In the genomic region with DNA sequence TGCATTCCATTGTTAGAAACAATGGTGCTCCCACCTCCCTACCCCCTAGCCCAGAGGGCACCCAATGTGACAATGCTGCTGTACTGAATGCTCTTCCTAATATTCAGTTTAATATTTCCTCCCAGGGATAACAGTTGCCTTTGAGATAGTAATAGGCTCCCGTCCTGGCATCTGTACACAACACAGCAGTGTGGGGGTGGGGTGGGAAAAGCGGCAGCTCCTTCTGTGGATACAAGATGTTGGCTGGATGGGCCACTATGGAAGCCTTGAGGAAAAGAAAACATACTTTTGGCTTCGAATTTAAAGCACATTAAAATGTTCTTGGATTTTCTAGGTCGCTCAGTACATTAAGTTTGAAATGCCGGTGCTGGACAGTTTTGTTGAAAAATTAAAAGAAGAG, we compare ENCODE assay signal across 1 cellular context.
TF ChIP-seq lines count a peak whose summit lies in the region.

No MANE protein-coding gene starts in this region.

TF ChIP-seq in H1, 55 proteins besides CTCF, POLR2A, EP300 and RAD21:
- TF ChIP-seq JUN (IDR thresholded peaks at IDR 0.05; ENCODE audit: low read depth, low read length) (no peak), CTBP2 (IDR thresholded peaks at IDR 0.05; ENCODE audit: borderline replicate concordance, insufficient read depth, insufficient read length, low read length) (no peak), CBX8 (IDR thresholded peaks at IDR 0.05; ENCODE audit: borderline replicate concordance, low read depth, low read length) (no peak), SIRT6 (IDR thresholded peaks at IDR 0.05; ENCODE audit: low read length) (no peak), RXRA (IDR thresholded peaks at IDR 0.05; ENCODE audit: insufficient read depth, low read depth, low read length) (no peak), SP4 (IDR thresholded peaks at IDR 0.05; ENCODE audit: low read length) (no peak), EGR1 (IDR thresholded peaks at IDR 0.05; ENCODE audit: borderline replicate concordance, low read depth, low read length) (no peak), TCF12 (IDR thresholded peaks at IDR 0.05; ENCODE audit: low read depth, low read length) (no peak), HDAC2 (IDR thresholded peaks at IDR 0.05; ENCODE audit: borderline replicate concordance in 1 of 2, low read depth in 2 of 2, low read length in 2 of 2) (no peak), GABPA (IDR thresholded peaks at IDR 0.05; ENCODE audit: borderline replicate concordance, insufficient read depth, low read length) (no peak)
- TF ChIP-seq, protein P1, sequence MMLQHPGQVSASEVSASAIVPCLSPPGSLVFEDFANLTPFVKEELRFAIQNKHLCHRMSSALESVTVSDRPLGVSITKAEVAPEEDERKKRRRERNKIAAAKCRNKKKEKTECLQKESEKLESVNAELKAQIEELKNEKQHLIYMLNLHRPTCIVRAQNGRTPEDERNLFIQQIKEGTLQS (IDR thresholded peaks at IDR 0.05; ENCODE audit: insufficient read depth, low read depth, low read length), result no peak
- TF ChIP-seq, protein P2, sequence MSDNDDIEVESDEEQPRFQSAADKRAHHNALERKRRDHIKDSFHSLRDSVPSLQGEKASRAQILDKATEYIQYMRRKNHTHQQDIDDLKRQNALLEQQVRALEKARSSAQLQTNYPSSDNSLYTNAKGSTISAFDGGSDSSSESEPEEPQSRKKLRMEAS (IDR thresholded peaks at IDR 0.05), result no peak
TF ChIP-seq in H1: peak in this region for 0.
